ENCODE assay signal across 1 cellular context in genomic region chr2:27217173-27218121, GRCh38.
A peak's percentile ranks its signal among the peaks of the same experiment; 100 is the strongest.
TF ChIP-seq lines count a peak whose summit lies in the region.

CAD (plus strand) TSS chr2:27217369; CDS start chr2:27217552, 183 bp downstream.

TF ChIP-seq in HepG2, 621 proteins besides CTCF, POLR2A, EP300 and RAD21 (continued from another document and continues in another):
- no peak for TF ChIP-seq ZBTB2 (CRISPR knock-in tag; IDR thresholded peaks at IDR 0.05; ENCODE audit: low read depth)
- peak; percentile 94; the same call in 2 of the 3 replicates for TF ChIP-seq MXI1 (IDR thresholded peaks at IDR 0.05; ENCODE audit: borderline replicate concordance, low read depth, low read length)
- peak; percentile 91; the same call in 1 of the 2 replicates for TF ChIP-seq KDM5B (CRISPR knock-in tag; IDR thresholded peaks at IDR 0.05; ENCODE audit: borderline replicate concordance)
- no peak for TF ChIP-seq TEF (CRISPR knock-in tag; IDR thresholded peaks at IDR 0.05)
- no peak for TF ChIP-seq HES4 (CRISPR knock-in tag; IDR thresholded peaks at IDR 0.05; ENCODE audit: borderline replicate concordance)
- peak; percentile 33; the same call in 1 of the 2 replicates for TF ChIP-seq USF2 (IDR thresholded peaks at IDR 0.05; ENCODE audit: low read depth, low read length)
- no peak; the same call in 1 of the 2 replicates for TF ChIP-seq USF2 (CRISPR knock-in tag; IDR thresholded peaks at IDR 0.05; ENCODE audit: borderline replicate concordance)
- TF ChIP-seq PBX3 (CRISPR knock-in tag; IDR thresholded peaks at IDR 0.05; ENCODE audit: borderline replicate concordance): no peak
- TF ChIP-seq HMGA1 (CRISPR knock-in tag; conservative IDR thresholded peaks at IDR 0.05): no peak
- no peak for TF ChIP-seq EHMT2 (IDR thresholded peaks at IDR 0.05; ENCODE audit: borderline replicate concordance, low read depth, low read length)
- peak; percentile 40; the same call in 1 of the 2 replicates for TF ChIP-seq ZNF639 (CRISPR knock-in tag; conservative IDR thresholded peaks at IDR 0.05)
- no peak; the same call in 1 of the 2 replicates for TF ChIP-seq MEIS2 (CRISPR knock-in tag; IDR thresholded peaks at IDR 0.05)
- TF ChIP-seq ZNF232 (CRISPR knock-in tag; IDR thresholded peaks at IDR 0.05; ENCODE audit: borderline replicate concordance): peak; percentile 84; the same call in 1 of the 2 replicates
- no peak for TF ChIP-seq RELA (CRISPR knock-in tag; IDR thresholded peaks at IDR 0.05)
- no peak for TF ChIP-seq ZNF264 (CRISPR knock-in tag; IDR thresholded peaks at IDR 0.05)
- no peak; the same call in 1 of the 2 replicates for TF ChIP-seq ZNF343 (CRISPR knock-in tag; IDR thresholded peaks at IDR 0.05)
- no peak for TF ChIP-seq ZNF564 (CRISPR knock-in tag; IDR thresholded peaks at IDR 0.05)
- no peak for TF ChIP-seq ZSCAN9 (CRISPR knock-in tag; IDR thresholded peaks at IDR 0.05; ENCODE audit: borderline replicate concordance)
- TF ChIP-seq TCF7L2 (IDR thresholded peaks at IDR 0.05; ENCODE audit: low read depth, low read length): no peak
- TF ChIP-seq SYNCRIP (IDR thresholded peaks at IDR 0.05; ENCODE audit: insufficient read depth, low read depth, low read length): no peak
- peak; percentile 59; the same call in 1 of the 2 replicates for TF ChIP-seq KMT2A (CRISPR knock-in tag; IDR thresholded peaks at IDR 0.05)
- TF ChIP-seq ZNF280B (CRISPR knock-in tag; IDR thresholded peaks at IDR 0.05; ENCODE audit: borderline replicate concordance): peak; percentile 49; the same call in 1 of the 2 replicates
- TF ChIP-seq SOX6 (IDR thresholded peaks at IDR 0.05): no peak
- peak; percentile 41; the same call in 1 of the 2 replicates for TF ChIP-seq SOX6 (CRISPR knock-in tag; IDR thresholded peaks at IDR 0.05)
- no peak for TF ChIP-seq ZNF407 (CRISPR knock-in tag; IDR thresholded peaks at IDR 0.05; ENCODE audit: not compliant biosample characterization)
- TF ChIP-seq JARID2 (CRISPR knock-in tag; IDR thresholded peaks at IDR 0.05; ENCODE audit: insufficient replicate concordance): no peak
- no peak for TF ChIP-seq ZNF629 (CRISPR knock-in tag; conservative IDR thresholded peaks at IDR 0.05)
- TF ChIP-seq IRF1 (CRISPR knock-in tag; IDR thresholded peaks at IDR 0.05; ENCODE audit: low read depth): no peak
- TF ChIP-seq ZNF260 (CRISPR knock-in tag; IDR thresholded peaks at IDR 0.05; ENCODE audit: borderline replicate concordance, low read depth): 0 out of 2 replicates have a peak, but pooled peaks have one; percentile 54
- TF ChIP-seq ZC3H13 (CRISPR knock-in tag; IDR thresholded peaks at IDR 0.05): peak; percentile 89
- no peak for TF ChIP-seq ADNP (CRISPR knock-in tag; IDR thresholded peaks at IDR 0.05)
- TF ChIP-seq ZNF597 (CRISPR knock-in tag; IDR thresholded peaks at IDR 0.05): no peak
- TF ChIP-seq RARA (CRISPR knock-in tag; IDR thresholded peaks at IDR 0.05): 0 out of 2 replicates have a peak, but pooled peaks have one; percentile 8
- no peak for TF ChIP-seq MTF2 (CRISPR knock-in tag; IDR thresholded peaks at IDR 0.05; ENCODE audit: borderline replicate concordance)
- no peak; the same call in 1 of the 2 replicates for TF ChIP-seq HOXA9 (CRISPR knock-in tag; IDR thresholded peaks at IDR 0.05; ENCODE audit: borderline replicate concordance)
- TF ChIP-seq ZNF652 (CRISPR knock-in tag; IDR thresholded peaks at IDR 0.05; ENCODE audit: borderline replicate concordance, low read depth): no peak
- TF ChIP-seq KLF13 (CRISPR knock-in tag; IDR thresholded peaks at IDR 0.05): no peak
- no peak for TF ChIP-seq HNRNPH1 (optimal IDR thresholded peaks at IDR 0.05; ENCODE audit: low read depth, low read length)
- peak; percentile 48; the same call in 1 of the 2 replicates for TF ChIP-seq ZFX (CRISPR knock-in tag; IDR thresholded peaks at IDR 0.05; ENCODE audit: low read depth)
- peak; percentile 56; the same call in 1 of the 2 replicates for TF ChIP-seq TFE3 (CRISPR knock-in tag; IDR thresholded peaks at IDR 0.05)
